ENCODE assay signal across 10 cellular contexts in genomic region chr10:32148864-32149256, GRCh38.
A peak's percentile ranks its signal among the peaks of the same experiment; 100 is the strongest.
DNase-seq lines count a peak whose midpoint lies in the region; ATAC-seq and TF ChIP-seq lines count a peak whose summit lies in the region.
"Had no signal": no experiment of that assay in that cellular context is flagged by ENCODE, and none has a peak within 500 bp of the region (broad histone marks: within the 10 kb centered on the region; RNA-seq: fewer than 3 reads in every experiment).

No MANE protein-coding gene starts in this region.

- DNase-seq in heart left ventricle (no peak), cardiac septum (ENCODE audit: low spot score) (no peak), vagina (ENCODE audit: extremely low spot score in 2 of 2) (no peak), Calu3 (no peak)
- DNase-seq in CD4-positive, alpha-beta memory T cell = no peak
- no peak for DNase-seq in activated CD8-positive, alpha-beta memory T cell treated with anti-CD3 and anti-CD28 coated beads, Interleukin-2, amount 50 U/mL, for 4 hours
- DNase-seq: NCI-H2081 had no signal

- H3K4me1 Mint-ChIP-seq in Calu3 (ENCODE audit: low read depth, unreplicated experiment) = peaks cover 11% of the 10 kb centered on the region
- H3K4me1 Mint-ChIP-seq in CD4-positive, alpha-beta memory T cell = peaks cover 16 to 40% (median 22%) of the 10 kb centered on the region in 4 donors

- no TSS peak for BruUV-seq in Calu3 (replicated peaks; lab: Mats Ljungman, UMichigan)

- WGBS in heart left ventricle, 4 donors = 61 to 72% (median 67%) methylated on average over 4 of the region's 4 CpGs
- 35 to 44% methylated on average over 2 to 3 of the region's 4 CpGs for WGBS in gastroesophageal sphincter (ENCODE audit: low coverage in 1 of 2), 2 donors

- no peaks in the 10 kb centered on the region for H3K9me3 Mint-ChIP-seq in Calu3 (ENCODE audit: low read depth, unreplicated experiment)
- H3K9me3 Mint-ChIP-seq in CD4-positive, alpha-beta memory T cell = peaks cover 2 to 17% (median 16%) of the 10 kb centered on the region in 8 donors

- peak overlapping the region; percentile 29; the same call in 1 of the 2 replicates for H3K4me2 ChIP-seq in KMS-11
- H3K4me2 ChIP-seq: BLaER1 had no signal

- H3K27me3 ChIP-seq in heart left ventricle (no peaks in the 10 kb centered on the region), KMS-11 (ENCODE audit: insufficient read depth, low read depth) (no peaks in the 10 kb centered on the region), gastroesophageal sphincter (no peaks in the 10 kb centered on the region), vagina (no peaks in the 10 kb centered on the region)
- no peaks in the 10 kb centered on the region for H3K27me3 ChIP-seq in CD4-positive, alpha-beta memory T cell (ENCODE audit: insufficient read depth, low read length)
- H3K27me3 ChIP-seq: BLaER1 had no signal

- H3K36me3 ChIP-seq in heart left ventricle = no peaks in the 10 kb centered on the region
- no peaks in the 10 kb centered on the region for H3K36me3 ChIP-seq in KMS-11 (ENCODE audit: insufficient read depth)
- H3K36me3 ChIP-seq in gastroesophageal sphincter = no peaks in the 10 kb centered on the region
- H3K36me3 ChIP-seq in vagina = no peaks in the 10 kb centered on the region
- H3K36me3 ChIP-seq in CD4-positive, alpha-beta memory T cell (ENCODE audit: insufficient read depth, low read length) = no peaks in the 10 kb centered on the region
- H3K36me3 ChIP-seq: BLaER1 had no signal

- no peak overlapping the region for H3K4me3 ChIP-seq in heart left ventricle
- H3K4me3 ChIP-seq in KMS-11 (IDR thresholded peaks at IDR 0.05; ENCODE audit: insufficient read depth, low read depth, low read length) = no peak overlapping the region
- H3K4me3 ChIP-seq in gastroesophageal sphincter = peak overlapping the region; percentile 13 to 28
- H3K4me3 ChIP-seq in vagina = no peak overlapping the region
- no peak overlapping the region for H3K4me3 ChIP-seq in CD4-positive, alpha-beta memory T cell (ENCODE audit: low read length in 2 of 2)
- H3K4me3 ChIP-seq: BLaER1 had no signal

- no peaks in the 10 kb centered on the region for H3K36me3 Mint-ChIP-seq in Calu3 (ENCODE audit: insufficient read depth, unreplicated experiment)
- H3K36me3 Mint-ChIP-seq in CD4-positive, alpha-beta memory T cell = peaks cover 3 to 8% of the 10 kb centered on the region in 2 donors

- ATAC-seq in heart left ventricle (peak in 1 of 4 donors; percentile 11), gastroesophageal sphincter (no peak)

- no peaks in the 10 kb centered on the region for H4K20me1 ChIP-seq in KMS-11 (ENCODE audit: insufficient read depth)
- H4K20me1 ChIP-seq: BLaER1 had no signal

- POLR2A ChIA-PET in CD4-positive, alpha-beta memory T cell (lab: Charles Lee; ENCODE audit: partially characterized antibody) = no interaction called here

- CTCF ChIA-PET in Calu3 (lab: Charles Lee) = no interaction called here
- CTCF ChIA-PET in CD4-positive, alpha-beta memory T cell (lab: Charles Lee; ENCODE audit: partially characterized antibody) = no interaction called here

- peaks cover 0 to 19% (median 10%) of the 10 kb centered on the region in 12 donors for H3K4me1 ChIP-seq in heart left ventricle
- peaks cover 13% of the 10 kb centered on the region for H3K4me1 ChIP-seq in KMS-11 (ENCODE audit: low read depth, poor library complexity, severe bottlenecking)
- peaks cover 0 to 15% (median 3%) of the 10 kb centered on the region in 3 donors for H3K4me1 ChIP-seq in gastroesophageal sphincter
- peaks cover 11% of the 10 kb centered on the region for H3K4me1 ChIP-seq in vagina
- peaks cover 27% of the 10 kb centered on the region for H3K4me1 ChIP-seq in CD4-positive, alpha-beta memory T cell (ENCODE audit: insufficient read depth, low read length)
- H3K4me1 ChIP-seq: BLaER1 had no signal

- intact Hi-C loops in heart left ventricle (cut with DNase I) = loop anchor here in 1 of 10 donors (10.0 kb wide), 1 partner anchor 94 kb away; the partner anchor contains the start of gene KIF5B
- intact Hi-C loops in cardiac septum (cut with DNase I) = no loop called here
- intact Hi-C loops in vagina (cut with DNase I) = no loop called here
- intact Hi-C loops in Calu3 (cut with micrococcal nuclease; ENCODE audit: unreplicated experiment) = loop anchor here (10.0 kb wide), 1 partner anchor 56 kb away; no protein-coding TSS in a partner anchor
- intact Hi-C loops in CD4-positive, alpha-beta memory T cell (cut with micrococcal nuclease) = no loop called here

- no peaks in the 10 kb centered on the region for H3K79me2 ChIP-seq in KMS-11 (ENCODE audit: insufficient read depth, low read depth)

- H3K27ac Mint-ChIP-seq in Calu3 (ENCODE audit: unreplicated experiment) = no peak overlapping the region
- H3K27ac Mint-ChIP-seq in CD4-positive, alpha-beta memory T cell = peak overlapping the region in 2 of 7 donors; percentile 3 to 22

- no peaks in the 10 kb centered on the region for H3K27me3 Mint-ChIP-seq in Calu3 (ENCODE audit: unreplicated experiment)
- no peaks in the 10 kb centered on the region for H3K27me3 Mint-ChIP-seq in CD4-positive, alpha-beta memory T cell

- peaks cover 0 to 14% (median 9%) of the 10 kb centered on the region in 12 donors for H3K9me3 ChIP-seq in heart left ventricle
- peaks cover 0 to 8% (median 0%) of the 10 kb centered on the region in 3 donors for H3K9me3 ChIP-seq in gastroesophageal sphincter
- no peaks in the 10 kb centered on the region for H3K9me3 ChIP-seq in vagina
- H3K9me3 ChIP-seq in CD4-positive, alpha-beta memory T cell (ENCODE audit: control insufficient read depth in 1 of 2, low read length in 2 of 2) = no peaks in the 10 kb centered on the region

- no peak overlapping the region for H3K9ac ChIP-seq in KMS-11
- H3K9ac ChIP-seq: BLaER1 had no signal

- H3K27ac ChIP-seq in heart left ventricle (peak overlapping the region in 11 of 12 donors; percentile 27 to 85 (median 70)), KMS-11 (peak overlapping the region; percentile 25; the same call in 1 of the 2 replicates), gastroesophageal sphincter (peak overlapping the region; percentile 58 to 82 (median 78)), vagina (peak overlapping the region; percentile 0)
- H3K27ac ChIP-seq in CD4-positive, alpha-beta memory T cell (ENCODE audit: low read depth, low read length) = no peak overlapping the region
- H3K27ac ChIP-seq: BLaER1 had no signal

- no peak for TF ChIP-seq EP300 in gastroesophageal sphincter (IDR thresholded peaks at IDR 0.05)

- H2AFZ ChIP-seq in KMS-11 (ENCODE audit: low read depth) = peak overlapping the region; percentile 9; the same call in 1 of the 2 replicates

- no peak overlapping the region for H3K4me3 Mint-ChIP-seq in Calu3 (ENCODE audit: low read depth, unreplicated experiment)
- peak overlapping the region in 2 of 8 donors; percentile 3 to 39 for H3K4me3 Mint-ChIP-seq in CD4-positive, alpha-beta memory T cell

- TF ChIP-seq CTCF in heart left ventricle (IDR thresholded peaks at IDR 0.05) (no peak), KMS-11 (conservative IDR thresholded peaks at IDR 0.05; ENCODE audit: low read depth, low read length) (no peak), gastroesophageal sphincter (IDR thresholded peaks at IDR 0.05) (no peak), vagina (IDR thresholded peaks at IDR 0.05) (no peak), Calu3 (IDR thresholded peaks at IDR 0.05; ENCODE audit: unreplicated experiment) (no peak)

- TF ChIP-seq POLR2A in heart left ventricle (IDR thresholded peaks at IDR 0.05) = no peak
- TF ChIP-seq POLR2A in gastroesophageal sphincter (IDR thresholded peaks at IDR 0.05) = no peak
- TF ChIP-seq POLR2A in vagina (IDR thresholded peaks at IDR 0.05) = no peak

Comparison
In these comparisons a context has a peak if more than half of its experiments do, and no peak if none do; other contexts are left out.
1. H3K4me3 ChIP-seq: peak in gastroesophageal sphincter (2 of 2); none in heart left ventricle (0 of 12), KMS-11 (single experiment), vagina (0 of 2) and CD4-positive, alpha-beta memory T cell (0 of 2).